ENCODE assay signal across 9 cellular contexts in genomic region chr13:28718538-28719226, GRCh38.
DNase-seq lines count a peak whose midpoint lies in the region; ATAC-seq and TF ChIP-seq lines count a peak whose summit lies in the region.
"Had no signal": no experiment of that assay in that cellular context is flagged by ENCODE, and none has a peak within 500 bp of the region (broad histone marks: within the 10 kb centered on the region; RNA-seq: fewer than 3 reads in every experiment).

A gene with protein sequence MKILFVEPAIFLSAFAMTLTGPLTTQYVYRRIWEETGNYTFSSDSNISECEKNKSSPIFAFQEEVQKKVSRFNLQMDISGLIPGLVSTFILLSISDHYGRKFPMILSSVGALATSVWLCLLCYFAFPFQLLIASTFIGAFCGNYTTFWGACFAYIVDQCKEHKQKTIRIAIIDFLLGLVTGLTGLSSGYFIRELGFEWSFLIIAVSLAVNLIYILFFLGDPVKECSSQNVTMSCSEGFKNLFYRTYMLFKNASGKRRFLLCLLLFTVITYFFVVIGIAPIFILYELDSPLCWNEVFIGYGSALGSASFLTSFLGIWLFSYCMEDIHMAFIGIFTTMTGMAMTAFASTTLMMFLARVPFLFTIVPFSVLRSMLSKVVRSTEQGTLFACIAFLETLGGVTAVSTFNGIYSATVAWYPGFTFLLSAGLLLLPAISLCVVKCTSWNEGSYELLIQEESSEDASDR (minus strand): TSS chr13:28718970. CDS start chr13:28717998, 972 bp downstream.

- DNase-seq in AG09309 (ENCODE audit: low read depth), result peak; percentile 95
- peak; percentile 60 for DNase-seq in NCI-H510A (lab: John Stamatoyannopoulos, UW)
- peak; percentile 94 to 97 for DNase-seq in activated CD4-positive, alpha-beta T cell treated with anti-CD3 and anti-CD28 coated beads for 4 hours
- DNase-seq in kidney tubule cell (ENCODE audit: low spot score), result peak; percentile 98
- DNase-seq in stimulated activated CD4-positive, alpha-beta T cell treated with anti-CD3 and anti-CD28 coated beads, Interleukin-1b, Interleukin-23, amount 100 ng/mL, for 4 hours (ENCODE audit: low read depth in 2 of 2), result peak; percentile 95 to 97

- peak within 1 kb of the TSS; percentile 78 for H3K4me3 ChIP-seq in AG09309 (ENCODE audit: control insufficient read depth, low read depth, low read length)
- H3K4me3 ChIP-seq: PC-9 had no signal

- ATAC-seq in GM18909 (IDR thresholded peaks at IDR 0.05; ENCODE audit: poor library complexity, unreplicated experiment) (peak; percentile 99), HG03159 (IDR thresholded peaks at IDR 0.05; ENCODE audit: unreplicated experiment) (peak; percentile 99)

- TF ChIP-seq CTCF in AG09309 (IDR thresholded peaks at IDR 0.05; ENCODE audit: control insufficient read depth, insufficient read depth, low read depth, low read length, missing control alignments), result no peak

- H3K27ac ChIP-seq in cingulate gyrus (ENCODE audit: low read depth, low read length), result peak within 1 kb of the TSS; percentile 94
- H3K27ac ChIP-seq: PC-9 had no signal

Comparison
In these comparisons a context has a peak if more than half of its experiments do, and no peak if none do; other contexts are left out.
1. Peak in every context shown above with its lines: DNase-seq, ATAC-seq, H3K4me3 ChIP-seq and H3K27ac ChIP-seq.